8 cellular contexts compared by ENCODE assay signal in genomic region chrX:49043220-49043986, GRCh38. TPM values are rescaled to one million over a fixed set of nuclear protein-coding genes. Genes with fewer than 3 reads are reported as not detected.
DNase-seq lines count a peak whose midpoint lies in the region; ATAC-seq and TF ChIP-seq lines count a peak whose summit lies in the region.

A gene with protein sequence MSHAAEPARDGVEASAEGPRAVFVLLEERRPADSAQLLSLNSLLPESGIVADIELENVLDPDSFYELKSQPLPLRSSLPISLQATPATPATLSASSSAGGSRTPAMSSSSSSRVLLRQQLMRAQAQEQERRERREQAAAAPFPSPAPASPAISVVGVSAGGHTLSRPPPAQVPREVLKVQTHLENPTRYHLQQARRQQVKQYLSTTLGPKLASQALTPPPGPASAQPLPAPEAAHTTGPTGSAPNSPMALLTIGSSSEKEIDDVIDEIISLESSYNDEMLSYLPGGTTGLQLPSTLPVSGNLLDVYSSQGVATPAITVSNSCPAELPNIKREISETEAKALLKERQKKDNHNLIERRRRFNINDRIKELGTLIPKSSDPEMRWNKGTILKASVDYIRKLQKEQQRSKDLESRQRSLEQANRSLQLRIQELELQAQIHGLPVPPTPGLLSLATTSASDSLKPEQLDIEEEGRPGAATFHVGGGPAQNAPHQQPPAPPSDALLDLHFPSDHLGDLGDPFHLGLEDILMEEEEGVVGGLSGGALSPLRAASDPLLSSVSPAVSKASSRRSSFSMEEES (minus strand): TSS chrX:49043357. CDS start chrX:49043226, 131 bp downstream.

- H3K27ac ChIP-seq in foreskin keratinocyte: peak within 1 kb of the TSS; percentile 85
- H3K27ac ChIP-seq in subcutaneous abdominal adipose tissue (ENCODE audit: low read depth, low read length): peak within 1 kb of the TSS; percentile 98

- H3K9ac ChIP-seq in subcutaneous abdominal adipose tissue (ENCODE audit: low read length in 5 of 5): peak within 1 kb of the TSS; percentile 75 to 96 (median 91)

- H3K4me3 ChIP-seq in HFF-Myc (replicated peaks; ENCODE audit: low read depth, low read length) (peak within 1 kb of the TSS; percentile 71), neuron (ENCODE audit: low read length) (peak within 1 kb of the TSS; percentile 50), subcutaneous abdominal adipose tissue (ENCODE audit: low read depth in 1 of 5, low read length in 5 of 5) (peak within 1 kb of the TSS; percentile 61 to 84 (median 74))

- H2AFZ ChIP-seq in neuron (ENCODE audit: low read depth, low read length): peak within 1 kb of the TSS; percentile 60

- H3K4me1 ChIP-seq in foreskin keratinocyte (no peaks in the 10 kb centered on the region), neuron (ENCODE audit: insufficient read depth, low read length) (peaks cover 23% of the 10 kb centered on the region), subcutaneous abdominal adipose tissue (ENCODE audit: control insufficient read depth in 5 of 5, insufficient read depth in 5 of 5, low read length in 5 of 5) (peaks cover 0 to 36% (median 29%) of the 10 kb centered on the region in 5 donors)

- peak; percentile 94 for DNase-seq in GM03348 (ENCODE audit: low spot score)
- DNase-seq in HFF-Myc (ENCODE audit: extremely low read depth, low read depth): peak; percentile 97
- peak; percentile 98 for DNase-seq in MV-4-11 (lab: John Stamatoyannopoulos, UW)
- peak; percentile 98 for DNase-seq in SK-MEL-5 (ENCODE audit: low read depth, low spot score)
- DNase-seq in activated naive CD4-positive, alpha-beta T cell treated with Interleukin-2 at 50 U/mL for 16 hours: peak; percentile 96
- peak; percentile 94 to 97 for DNase-seq in foreskin keratinocyte

- TF ChIP-seq CTCF in HFF-Myc (IDR thresholded peaks at IDR 0.05; ENCODE audit: low read depth, low read length, missing control alignments): peak; percentile 55
- TF ChIP-seq CTCF in foreskin keratinocyte (conservative IDR thresholded peaks at IDR 0.05): peak; percentile 88

- in situ Hi-C loops in SK-MEL-5 (cut with HindIII; ENCODE audit: low pct_unique_long_range_greater_than_20kb, low sequenced_read_pairs): no loop called here

- peak; percentile 87 for ATAC-seq in foreskin keratinocyte

- H3K9me3 ChIP-seq in neuron (ENCODE audit: low read length): no peaks in the 10 kb centered on the region
- H3K9me3 ChIP-seq in subcutaneous abdominal adipose tissue (ENCODE audit: control insufficient read depth in 5 of 5, low read length in 5 of 5): peaks cover 0 to 6% (median 3%) of the 10 kb centered on the region in 5 donors

- H3K36me3 ChIP-seq in neuron (ENCODE audit: insufficient read depth, low read length): peaks cover 2% of the 10 kb centered on the region
- peaks cover 0 to 13% (median 12%) of the 10 kb centered on the region in 5 donors for H3K36me3 ChIP-seq in subcutaneous abdominal adipose tissue (ENCODE audit: control insufficient read depth in 5 of 5, insufficient read depth in 5 of 5, low read length in 5 of 5)

- H3K27me3 ChIP-seq in foreskin keratinocyte: no peaks in the 10 kb centered on the region
- H3K27me3 ChIP-seq in neuron (ENCODE audit: insufficient read depth, low read length): no peaks in the 10 kb centered on the region
- peaks cover 0 to 7% (median 2%) of the 10 kb centered on the region in 5 donors for H3K27me3 ChIP-seq in subcutaneous abdominal adipose tissue (ENCODE audit: control insufficient read depth in 5 of 5, insufficient read depth in 4 of 5, low read length in 5 of 5)

RNA-seq across cellular contexts. Expression of the gene that starts here (rescaled TPM):
- total RNA-seq in SK-MEL-5 (2014; rRNA removed; shearing (Covaris generic)): 17.0 and 20.0 TPM in 2 replicates
- 38.2 and 48.0 TPM in 2 replicates for polyA plus RNA-seq in SK-MEL-5 (2015; cell fraction: cytosol; rRNA removed)
- polyA plus RNA-seq in SK-MEL-5 (2015; cell fraction: nucleus; rRNA removed): 26.4 and 34.8 TPM in 2 replicates
- total RNA-seq in foreskin keratinocyte: 41.4 and 41.9 TPM in 2 replicates
- 38.3 and 38.8 TPM in 2 replicates for polyA plus RNA-seq in foreskin keratinocyte

Comparison
In these comparisons a context has a peak if more than half of its experiments do, and no peak if none do; other contexts are left out.
1. Peak in every context shown above with its lines: DNase-seq, ATAC-seq, H3K4me3 ChIP-seq and H3K27ac ChIP-seq.